In the genomic region with DNA sequence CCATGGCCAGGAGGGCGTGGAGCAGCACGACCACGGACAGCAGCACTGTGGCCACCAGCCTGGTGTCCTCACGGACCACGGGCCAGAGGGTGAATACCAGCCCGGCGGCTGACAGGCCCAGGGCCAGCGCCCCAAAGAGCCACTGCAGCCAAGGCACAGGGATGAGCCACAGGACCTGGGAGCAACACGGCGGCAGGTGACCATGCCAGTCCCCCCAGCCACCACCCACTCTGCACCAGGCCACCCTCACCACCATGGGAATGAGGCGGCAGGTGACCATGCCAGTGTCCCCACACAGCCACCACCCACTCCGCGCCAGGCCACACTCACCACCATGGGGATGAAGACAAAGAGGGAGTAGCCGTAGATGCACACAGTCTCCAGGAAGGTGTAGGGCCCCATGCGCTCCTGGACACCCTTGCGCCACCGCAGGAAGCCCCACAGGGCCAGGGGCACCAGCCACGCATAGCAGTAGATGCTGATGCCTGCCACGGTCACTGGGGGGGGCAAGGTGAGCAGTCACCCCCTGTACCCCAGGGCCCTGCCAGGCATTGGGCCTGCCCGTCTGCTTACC, we compare ENCODE assay signal across 2 cellular contexts.
A peak's percentile ranks its signal among the peaks of the same experiment; 100 is the strongest.
TF ChIP-seq lines count a peak whose summit lies in the region.

No MANE protein-coding gene starts in this region.

TF ChIP-seq in HCT116, 20 proteins besides CTCF, POLR2A, EP300 and RAD21:
- no peak for TF ChIP-seq SRF (IDR thresholded peaks at IDR 0.05; ENCODE audit: low read depth)
- TF ChIP-seq POLR2AphosphoS5 (IDR thresholded peaks at IDR 0.05; ENCODE audit: low read depth, low read length), result 0 out of 2 replicates have a peak, but pooled peaks have one; percentile 12

TF ChIP-seq in GM12878, 131 proteins besides CTCF, POLR2A, EP300 and RAD21:
- TF ChIP-seq POLR2AphosphoS5 (IDR thresholded peaks at IDR 0.05; ENCODE audit: low read length) (peak; percentile 34; the same call in 1 of the 2 replicates), CBX5 (IDR thresholded peaks at IDR 0.05; ENCODE audit: low read depth) (no peak), SMAD5 (IDR thresholded peaks at IDR 0.05; ENCODE audit: low read depth) (no peak), SMAD1 (IDR thresholded peaks at IDR 0.05; ENCODE audit: low read depth, partially characterized antibody) (no peak), RELA (IDR thresholded peaks at IDR 0.05; ENCODE audit: borderline replicate concordance, partially characterized antibody) (no peak), MEF2A (IDR thresholded peaks at IDR 0.05; ENCODE audit: insufficient read depth, low read depth, low read length) (no peak), ZBED1 (IDR thresholded peaks at IDR 0.05; ENCODE audit: borderline replicate concordance) (0 out of 2 replicates have a peak, but pooled peaks have one; percentile 28), STAT3 (IDR thresholded peaks at IDR 0.05; ENCODE audit: low read depth, low read length) (no peak)
